Comparison of ENCODE assay signal across 25 cellular contexts in the genomic region with DNA sequence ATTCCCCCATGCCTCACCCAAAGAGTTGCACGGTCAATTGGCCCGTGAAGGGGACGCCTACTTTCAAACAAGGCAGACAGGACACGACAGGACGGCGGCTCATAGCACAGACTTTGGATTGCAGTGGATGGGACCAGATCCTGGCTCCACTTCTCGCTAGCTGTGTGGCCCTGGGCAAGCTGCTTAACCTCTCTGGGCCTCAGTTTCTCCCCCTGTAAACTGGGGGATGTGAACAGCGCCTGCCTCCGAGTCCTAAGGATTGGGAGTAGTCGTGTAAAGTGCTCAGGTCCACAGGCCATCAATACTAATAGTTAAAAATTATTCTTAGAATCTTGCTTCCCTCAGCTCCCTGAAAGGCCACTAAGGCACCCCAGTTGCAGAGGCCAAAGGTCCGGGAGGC. TPM values are rescaled to one million over a fixed set of nuclear protein-coding genes. Genes with fewer than 3 reads are reported as not detected.
DNase-seq lines count a peak whose midpoint lies in the region; ATAC-seq, FAIRE-seq and TF ChIP-seq lines count a peak whose summit lies in the region.
"Had no signal": no experiment of that assay in that cellular context is flagged by ENCODE, and none has a peak within 500 bp of the region (broad histone marks: within the 10 kb centered on the region; RNA-seq: fewer than 3 reads in every experiment).

No MANE protein-coding gene starts in this region.

- H2AFZ ChIP-seq in GM12878 (ENCODE audit: control insufficient read depth, low read depth, low read length): no peak overlapping the region
- H2AFZ ChIP-seq in neuronal stem cell (ENCODE audit: low read length): no peak overlapping the region

- no peak overlapping the region for H3K4ac ChIP-seq in neuronal stem cell (ENCODE audit: low read length)

- H2BK12ac ChIP-seq in neuronal stem cell (ENCODE audit: low read length): no peak overlapping the region

- TF ChIP-seq CTCF in GM12878 (IDR thresholded peaks at IDR 0.05 in 2 of 3, conservative IDR thresholded peaks at IDR 0.05 in 1 of 3; ENCODE audit: control insufficient read depth in 2 of 3, extremely low read depth in 1 of 3, insufficient read depth in 1 of 3, low read depth in 3 of 3, low read length in 3 of 3): no peak
- no peak for TF ChIP-seq CTCF in psoas muscle (IDR thresholded peaks at IDR 0.05)

- BruUV-seq in GM12878 (replicated peaks; lab: Mats Ljungman, UMichigan): no TSS peak

- H3K9ac ChIP-seq in GM12878 (ENCODE audit: control insufficient read depth, insufficient read depth, low read length) (no peak overlapping the region), neuronal stem cell (ENCODE audit: low read depth, low read length, poor library complexity) (no peak overlapping the region)

- H3K9me3 Mint-ChIP-seq in activated T-cell treated with anti-CD3 and anti-CD28 coated beads, Interleukin-2, amount 50 U/mL, for 72 hours: no peaks in the 10 kb centered on the region
- no peaks in the 10 kb centered on the region for H3K9me3 Mint-ChIP-seq in T-cell
- H3K9me3 Mint-ChIP-seq: brain, IgD-negative memory B cell, memory B cell, WTC11 had no signal

- 98% methylated on average over 11 of the region's 11 CpGs for WGBS in GM12878 (ENCODE audit: insufficient coverage, insufficient replicate concordance, low lambda C conversion rate, missing lambda C conversion rate)
- WGBS in neuronal stem cell (ENCODE audit: extremely low coverage in 2 of 2, insufficient read length in 2 of 2, insufficient replicate concordance in 1 of 2), 2 donors: no CpG with 5 or more reads among the region's 11 CpGs
- WGBS in psoas muscle, 3 donors: 84 to 95% (median 95%) methylated on average over 11 of the region's 11 CpGs

- in situ Hi-C loops in GM12878 (cut with MboI) (no loop called here), G401 (cut with HindIII; ENCODE audit: low sequenced_read_pairs) (no loop called here)

- H3K4me1 Mint-ChIP-seq in activated T-cell treated with anti-CD3 and anti-CD28 coated beads, Interleukin-2, amount 50 U/mL, for 72 hours (ENCODE audit: low read depth): peaks cover 52% of the 10 kb centered on the region
- peaks cover 45 to 61% (median 50%) of the 10 kb centered on the region in 3 donors for H3K4me1 Mint-ChIP-seq in T-cell

- H3K36me3 ChIP-seq in GM12878 (ENCODE audit: control insufficient read depth in 2 of 2, insufficient read depth in 2 of 2, low read length in 1 of 2): peaks cover 18 to 26% of the 10 kb centered on the region in 2 experiments
- peaks cover 3 to 5% of the 10 kb centered on the region in 2 donors for H3K36me3 ChIP-seq in neuronal stem cell (replicated peaks in 1 of 2; ENCODE audit: control insufficient read depth in 2 of 2, insufficient read depth in 2 of 2, low read length in 2 of 2)
- H3K36me3 ChIP-seq in psoas muscle (ENCODE audit: insufficient read depth in 1 of 2, low read depth in 1 of 2): peaks cover 0 to 44% of the 10 kb centered on the region in 2 donors
- H3K36me3 ChIP-seq: thoracic aorta, vagina had no signal

- no peak overlapping the region for H3K14ac ChIP-seq in neuronal stem cell (ENCODE audit: low read length)

- peaks cover 39% of the 10 kb centered on the region for H3K79me2 ChIP-seq in GM12878 (ENCODE audit: control insufficient read depth, insufficient read depth, low read length)

- H3K4me3 Mint-ChIP-seq in activated T-cell treated with anti-CD3 and anti-CD28 coated beads, Interleukin-2, amount 50 U/mL, for 72 hours: peak overlapping the region in 1 of 2 donors; percentile 40
- no peak overlapping the region for H3K4me3 Mint-ChIP-seq in T-cell
- H3K4me3 Mint-ChIP-seq: brain, IgD-negative memory B cell, memory B cell, WTC11 had no signal

- no peak for TF ChIP-seq RAD21 in GM12878 (IDR thresholded peaks at IDR 0.05; ENCODE audit: insufficient read depth, low read depth, low read length)

- H3K4me1 ChIP-seq in GM12878 (ENCODE audit: control insufficient read depth, insufficient read depth, low read length) (peaks cover 51% of the 10 kb centered on the region), neuronal stem cell (ENCODE audit: control insufficient read depth in 2 of 2, insufficient read depth in 1 of 2, low read depth in 1 of 2, low read length in 2 of 2) (peaks cover 8 to 9% of the 10 kb centered on the region in 2 donors), psoas muscle (peaks cover 24% of the 10 kb centered on the region)

- peaks cover 1% of the 10 kb centered on the region for H3K79me1 ChIP-seq in neuronal stem cell (ENCODE audit: low read depth, low read length)

- H2AK5ac ChIP-seq in neuronal stem cell (ENCODE audit: low read depth, low read length): peak overlapping the region; percentile 46

- H3K4me3 ChIP-seq in GM12878 (no peak overlapping the region), neuronal stem cell (ENCODE audit: low read length in 2 of 2) (no peak overlapping the region), psoas muscle (no peak overlapping the region)
- H3K4me3 ChIP-seq: A549, smooth muscle cell, thoracic aorta, vagina had no signal

- RAD21 ChIA-PET in GM12878 (lab: Charles Lee; ENCODE audit: unreplicated experiment): interaction anchor here (11.5 kb wide), 1 partner anchor 12 kb away, joined by 230 read pairs; the partner anchor contains the start of gene RHOF

- H2BK120ac ChIP-seq in neuronal stem cell (ENCODE audit: low read depth, low read length): no peak overlapping the region

- no peaks in the 10 kb centered on the region for H3K27me3 Mint-ChIP-seq in activated T-cell treated with anti-CD3 and anti-CD28 coated beads, Interleukin-2, amount 50 U/mL, for 72 hours (ENCODE audit: low read depth)
- no peaks in the 10 kb centered on the region for H3K27me3 Mint-ChIP-seq in T-cell
- H3K27me3 Mint-ChIP-seq: brain, IgD-negative memory B cell, memory B cell had no signal

- H3K27me3 ChIP-seq in GM12878 (replicated peaks in 1 of 2; ENCODE audit: control insufficient read depth in 2 of 2, insufficient read depth in 2 of 2, low read length in 1 of 2): no peaks in the 10 kb centered on the region
- no peaks in the 10 kb centered on the region for H3K27me3 ChIP-seq in neuronal stem cell (ENCODE audit: control insufficient read depth in 3 of 3, insufficient read depth in 3 of 3, low read depth in 1 of 3, low read length in 3 of 3)
- no peaks in the 10 kb centered on the region for H3K27me3 ChIP-seq in psoas muscle (ENCODE audit: insufficient read depth in 3 of 3, low read length in 2 of 3)
- H3K27me3 ChIP-seq: vagina had no signal

- H3K9me3 ChIP-seq in GM12878 (replicated peaks; ENCODE audit: control insufficient read depth, insufficient read depth, low read length) (no peaks in the 10 kb centered on the region), neuronal stem cell (replicated peaks in 1 of 2; ENCODE audit: control insufficient read depth in 2 of 2, insufficient read depth in 1 of 2, low read depth in 1 of 2, low read length in 2 of 2) (no peaks in the 10 kb centered on the region), psoas muscle (no peaks in the 10 kb centered on the region)
- H3K9me3 ChIP-seq: A549, thoracic aorta, vagina had no signal

- TF ChIP-seq EP300 in GM12878 (IDR thresholded peaks at IDR 0.05; ENCODE audit: borderline replicate concordance in 1 of 2, control insufficient read depth in 1 of 2, low read depth in 2 of 2, low read length in 2 of 2): no peak

- peak overlapping the region; percentile 60 for H2BK5ac ChIP-seq in neuronal stem cell (ENCODE audit: low read length)

- SMC1A ChIA-PET in GM12878 (lab: Charles Lee; ENCODE audit: uncharacterized antibody, unreplicated experiment): interaction anchor here (1.6 to 3.0 kb wide), 2 partner anchors 12 to 32 kb away, joined by 3 to 94 read pairs; partner anchors contain the start of gene RHOF

- no peak for DNase-seq in activated T-cell treated with anti-CD3 and anti-CD28 coated beads, Interleukin-2, amount 50 U/mL, for 72 hours
- no peak for DNase-seq in activated T-cell treated with anti-CD3 and anti-CD28 coated beads, Interleukin-2, amount 50 U/mL, for 48 hours
- DNase-seq in T-cell: no peak
- DNase-seq in GM12878 (ENCODE audit: low read depth, low spot score): no peak
- DNase-seq in neuronal stem cell (ENCODE audit: low spot score): no peak
- DNase-seq in G401 (ENCODE audit: low spot score): no peak
- no peak for DNase-seq in psoas muscle
- DNase-seq: C1 segment of cervical spinal cord, head of caudate nucleus, NCI-H1417, NCI-H2081 treated with DMSO at 0.1 percent for 48 hours, NCI-H774, T-helper 9 cell had no signal

- no peak overlapping the region for H4K91ac ChIP-seq in neuronal stem cell (ENCODE audit: low read depth, low read length, poor library complexity)

- H3K18ac ChIP-seq in neuronal stem cell (ENCODE audit: low read length): no peak overlapping the region

- H3K27ac Mint-ChIP-seq in activated T-cell treated with anti-CD3 and anti-CD28 coated beads, Interleukin-2, amount 50 U/mL, for 72 hours: peak overlapping the region; percentile 87
- H3K27ac Mint-ChIP-seq in T-cell: peak overlapping the region; percentile 49 to 68
- H3K27ac Mint-ChIP-seq: WTC11 had no signal

- ATAC-seq in activated T-cell treated with anti-CD3 and anti-CD28 coated beads, Interleukin-2, amount 50 U/mL, for 72 hours (replicated peaks in 1 of 2): no peak
- ATAC-seq in T-cell (replicated peaks in 1 of 4) (no peak), GM12878 (no peak), GM21528 (IDR thresholded peaks at IDR 0.05; ENCODE audit: low FRiP score, unreplicated experiment) (no peak), psoas muscle (no peak)
- ATAC-seq: A549, SK-N-SH treated with all-trans-retinoic acid at 6 μM for 48 hours, WTC11 had no signal

- CTCF ChIA-PET in T-cell (lab: Charles Lee) (interaction anchor here (0.6 to 2.9 kb wide), 4 partner anchors 13 to 103 kb away, joined by 3 to 45 read pairs (median 6); partner anchors contain the start of gene RHOF (in 1 of the 2)), GM12878 (lab: Yijun Ruan, JAX) (interaction anchor here (2.3 to 15.0 kb wide), 3 partner anchors 11 to 108 kb away, joined by 9 to 492 read pairs (median 28); partner anchors contain the start of genes PSMD9 and RHOF)

- no peak overlapping the region for H3K23ac ChIP-seq in neuronal stem cell (ENCODE audit: low read depth, low read length, poor library complexity)

- H2BK15ac ChIP-seq in neuronal stem cell (ENCODE audit: low read length): no peak overlapping the region

- H4K8ac ChIP-seq in neuronal stem cell (ENCODE audit: low read depth, low read length): no peak overlapping the region

- peaks cover 6 to 10% of the 10 kb centered on the region in 2 donors for H3K36me3 Mint-ChIP-seq in activated T-cell treated with anti-CD3 and anti-CD28 coated beads, Interleukin-2, amount 50 U/mL, for 72 hours (ENCODE audit: insufficient read depth in 2 of 2)
- H3K36me3 Mint-ChIP-seq in T-cell: peaks cover 26% of the 10 kb centered on the region

- no peaks in the 10 kb centered on the region for H4K20me1 ChIP-seq in GM12878 (ENCODE audit: control insufficient read depth, insufficient read depth)

- POLR2A ChIA-PET in T-cell (lab: Charles Lee) (interaction anchor here (0.6 to 2.2 kb wide), 2 partner anchors 10 to 14 kb away, joined by 3 to 7 read pairs; no protein-coding TSS in a partner anchor), GM12878 (lab: Charles Lee) (interaction anchor here (2.2 to 6.5 kb wide), 3 partner anchors 12 to 67 kb away, joined by 8 to 114 read pairs (median 15); partner anchors contain the start of genes RHOF and TMEM120B)

- no peak for TF ChIP-seq POLR2A in GM12878 (IDR thresholded peaks at IDR 0.05; ENCODE audit: low read depth, low read length)

- FAIRE-seq in GM12878 (lab: Jason Lieb, UNC): no peak
- FAIRE-seq: A549, GM19239 had no signal

- H3K4me2 ChIP-seq in GM12878 (ENCODE audit: control insufficient read depth, insufficient read depth): 0 out of 2 replicates have a peak overlapping the region, but pooled peaks have one; percentile 96
- no peak overlapping the region for H3K4me2 ChIP-seq in neuronal stem cell (ENCODE audit: insufficient read depth, low read length, poor library complexity, severe bottlenecking)
- H3K4me2 ChIP-seq: A549, smooth muscle cell had no signal

- H3K27ac ChIP-seq in GM12878 (ENCODE audit: control insufficient read depth, insufficient read depth) (peak overlapping the region; percentile 98), neuronal stem cell (replicated peaks; ENCODE audit: low read length) (no peak overlapping the region), psoas muscle (no peak overlapping the region)
- H3K27ac ChIP-seq: epithelial cell of prostate, thoracic aorta had no signal

- intact Hi-C loops in GM12878 (cut with micrococcal nuclease; ENCODE audit: unreplicated experiment) (no loop called here), psoas muscle (cut with DNase I) (no loop called here)

RNA-seq across cellular contexts. Expression of gene RHOF, which starts 13.1 kb away (rescaled TPM):
- 100 to 1,000 TPM; 154 to 165 TPM for total RNA-seq in activated T-cell treated with anti-CD3 and anti-CD28 coated beads, Interleukin-2, amount 50 U/mL, for 72 hours
- total RNA-seq in T-cell (100 to 1,000 TPM; 137 to 158 (median 145) TPM), GM12878 (2014; rRNA removed) (58.0 and 58.8 TPM in 2 replicates), GM12878 (2014; rRNA removed; fragmentation: Illumina TruSeq; extraction: Trizol) (32.8 and 32.9 TPM in 2 replicates), GM12878 (2021) (72.8 and 78.7 TPM in 2 replicates), psoas muscle (1 to 10 TPM; 3.3 to 4.8 (median 3.9) TPM)
- 111 and 129 TPM in 2 replicates for total RNA-seq in GM12878 (2013; cell fraction: nucleolus; rRNA removed)
- 11.6 TPM for polyA plus RNA-seq in GM12878 (2011; ENCODE audit: low read depth)
- polyA plus RNA-seq in GM12878 (2011; rRNA removed) (25.4 and 40.8 TPM in 2 replicates), GM12878 (2014; fragmentation: Illumina TruSeq; extraction: Trizol) (28.5 and 36.5 TPM in 2 replicates), GM12878 (2014; fragmentation: Nextera tagmentation; extraction: Ambion mirVana) (1 to 10 TPM; 6.1 to 6.4 TPM), GM12878 (2014; rRNA removed) (66.1 and 75.8 TPM in 2 replicates), GM12878 (2016; fragmentation: Nextera tagmentation; extraction: Ambion mirVana) (10 to 100 TPM; 38.9 to 40.5 TPM), psoas muscle (1 to 10 TPM; 1.4 to 4.3 (median 1.6) TPM)
- 71.0 and 80.5 TPM in 2 replicates for polyA plus RNA-seq in GM12878 (2011; cell fraction: cytosol; rRNA removed)
- polyA plus RNA-seq in GM12878 (2011; cell fraction: nucleus; rRNA removed): 76.9 and 97.7 TPM in 2 replicates
- 38.5 and 51.6 TPM in 2 replicates for polyA plus RNA-seq in GM12878 (2012)
- 45.1 and 66.7 TPM in 2 replicates for polyA minus RNA-seq in GM12878 (2011; rRNA and poly(A)+ RNA removed)
- 58.2 and 58.8 TPM in 2 replicates for polyA minus RNA-seq in GM12878 (2011; cell fraction: cytosol; rRNA and poly(A)+ RNA removed)
- 35.3 and 53.2 TPM in 2 replicates for polyA minus RNA-seq in GM12878 (2011; cell fraction: nucleus; rRNA and poly(A)+ RNA removed)
- 16.5 TPM for polyA plus RNA-seq in neuronal stem cell (2013, experiment 1 of 2)
- 15.5 TPM for polyA plus RNA-seq in neuronal stem cell (2013, experiment 2 of 2)
- total RNA-seq in G401 (2014; rRNA removed; shearing (Covaris generic)): 35.3 and 46.6 TPM in 2 replicates

RNA-seq across cellular contexts. Expression of gene SETD1B, which starts 23.4 kb away (rescaled TPM):
- 10 to 100 TPM; 20.3 to 21.2 TPM for total RNA-seq in activated T-cell treated with anti-CD3 and anti-CD28 coated beads, Interleukin-2, amount 50 U/mL, for 72 hours
- total RNA-seq in T-cell: 100 to 1,000 TPM in 1 of 5 donors, 10 to 100 TPM in 4; 87.7 to 106 (median 96.0) TPM
- 8.1 and 10.1 TPM in 2 replicates for total RNA-seq in GM12878 (2013; cell fraction: nucleolus; rRNA removed)
- 1.8 and 2.1 TPM in 2 replicates for total RNA-seq in GM12878 (2014; rRNA removed)
- 1.3 TPM in 2 replicates for total RNA-seq in GM12878 (2014; rRNA removed; fragmentation: Illumina TruSeq; extraction: Trizol)
- total RNA-seq in GM12878 (2021): 15.5 and 17.3 TPM in 2 replicates
- polyA plus RNA-seq in GM12878 (2011; ENCODE audit: low read depth): 2.0 TPM
- 0.27 and 0.50 TPM in 2 replicates for polyA plus RNA-seq in GM12878 (2011; rRNA removed)
- 0.67 and 0.76 TPM in 2 replicates for polyA plus RNA-seq in GM12878 (2011; cell fraction: cytosol; rRNA removed)
- 3.1 and 6.2 TPM in 2 replicates for polyA plus RNA-seq in GM12878 (2011; cell fraction: nucleus; rRNA removed)
- 4.3 and 5.9 TPM in 2 replicates for polyA plus RNA-seq in GM12878 (2012)
- polyA plus RNA-seq in GM12878 (2014; fragmentation: Illumina TruSeq; extraction: Trizol): 1.7 and 3.6 TPM in 2 replicates
- 1 to 10 TPM in 1 of 2 experiments, under 1 TPM in 1; 0.53 to 1.7 TPM for polyA plus RNA-seq in GM12878 (2014; fragmentation: Nextera tagmentation; extraction: Ambion mirVana)
- 4.9 and 7.5 TPM in 2 replicates for polyA plus RNA-seq in GM12878 (2014; rRNA removed)
- 1 to 10 TPM; 1.2 to 1.5 TPM for polyA plus RNA-seq in GM12878 (2016; fragmentation: Nextera tagmentation; extraction: Ambion mirVana)
- polyA minus RNA-seq in GM12878 (2011; rRNA and poly(A)+ RNA removed): 1.3 and 1.4 TPM in 2 replicates
- polyA minus RNA-seq in GM12878 (2011; cell fraction: cytosol; rRNA and poly(A)+ RNA removed): 2.3 and 3.3 TPM in 2 replicates
- 1.6 and 3.5 TPM in 2 replicates for polyA minus RNA-seq in GM12878 (2011; cell fraction: nucleus; rRNA and poly(A)+ RNA removed)
- polyA plus RNA-seq in neuronal stem cell (2013, experiment 1 of 2): 6.1 TPM
- 6.2 TPM for polyA plus RNA-seq in neuronal stem cell (2013, experiment 2 of 2)
- 0.62 and 2.8 TPM in 2 replicates for total RNA-seq in G401 (2014; rRNA removed; shearing (Covaris generic))
- total RNA-seq in psoas muscle: 10 to 100 TPM in 3 of 4 donors, 1 to 10 TPM in 1; 9.2 to 13.0 (median 11.8) TPM
- 1 to 10 TPM; 2.8 to 7.5 (median 3.0) TPM for polyA plus RNA-seq in psoas muscle
